ENCODE assay signal across 1 cellular context in genomic region chr19:1427221-1427620, GRCh38.
TF ChIP-seq lines count a peak whose summit lies in the region.

No MANE protein-coding gene starts in this region.

TF ChIP-seq in K562, 482 proteins besides CTCF, POLR2A, EP300 and RAD21:
- peak; percentile 86 for TF ChIP-seq RBM22 (IDR thresholded peaks at IDR 0.05; ENCODE audit: low read depth, low read length, poor library complexity, severe bottlenecking)
- TF ChIP-seq HLTF (IDR thresholded peaks at IDR 0.05): no peak
- peak; percentile 73 for TF ChIP-seq POLR2G (IDR thresholded peaks at IDR 0.05; ENCODE audit: low read depth, low read length)
TF ChIP-seq in K562: peak in this region for 2.
